In the genomic region with DNA sequence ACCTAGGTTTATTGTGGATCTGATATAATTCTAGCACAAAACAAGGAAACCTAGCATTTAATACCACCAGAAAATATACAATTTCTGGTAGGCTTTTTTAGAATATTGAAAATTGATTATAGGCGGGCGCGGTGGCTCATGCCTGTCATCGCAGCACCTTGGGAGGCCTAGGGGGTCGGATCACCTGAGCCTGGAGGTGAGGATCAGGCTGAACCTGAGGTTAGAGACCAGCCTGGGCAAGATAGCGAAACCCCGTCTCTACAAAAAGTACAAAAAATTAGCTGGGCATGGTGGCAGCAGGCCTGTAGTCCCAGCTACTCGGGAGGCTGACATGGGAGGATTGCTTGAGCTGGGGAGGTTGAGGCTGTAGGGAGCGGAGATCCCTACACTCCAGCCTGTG, we compare ENCODE assay signal across 8 cellular contexts. TPM values are rescaled to one million over a fixed set of nuclear protein-coding genes. Genes with fewer than 3 reads are reported as not detected.
DNase-seq lines count a peak whose midpoint lies in the region; ATAC-seq and TF ChIP-seq lines count a peak whose summit lies in the region.

No MANE protein-coding gene starts in this region.

- H3K36me3 ChIP-seq in SJCRH30 = no peaks in the 10 kb centered on the region
- no peaks in the 10 kb centered on the region for H3K36me3 ChIP-seq in fibroblast of lung (ENCODE audit: control insufficient read depth, insufficient read depth, low read length)
- H3K36me3 ChIP-seq in rectal smooth muscle tissue (ENCODE audit: control insufficient read depth, insufficient read depth, low read length) = no peaks in the 10 kb centered on the region

- DNase-seq in GM12864 (ENCODE audit: low read depth) (no peak), SJCRH30 (no peak), fibroblast of lung (ENCODE audit: low read depth in 2 of 2) (no peak), NCI-H524 (lab: John Stamatoyannopoulos, UW) (no peak), HuH-7 (ENCODE audit: low spot score) (no peak)
- no peak for DNase-seq in activated CD4-positive, CD25-positive, alpha-beta regulatory T cell (lab: John Stamatoyannopoulos, UW)

- peak overlapping the region; percentile 96 for H2AFZ ChIP-seq in fibroblast of lung (ENCODE audit: low read length)

- no peak for TF ChIP-seq CTCF in GM12864 (IDR thresholded peaks at IDR 0.05; ENCODE audit: low read depth, low read length, missing control alignments)
- no peak for TF ChIP-seq CTCF in fibroblast of lung (conservative IDR thresholded peaks at IDR 0.05 in 1 of 2, IDR thresholded peaks at IDR 0.05 in 1 of 2; ENCODE audit: low read depth in 1 of 2, low read length in 2 of 2)

- H3K4me3 ChIP-seq in GM12864 (ENCODE audit: low read depth, low read length) (peak overlapping the region; percentile 98), SJCRH30 (peak overlapping the region; percentile 71), fibroblast of lung (replicated peaks in 1 of 4; ENCODE audit: control extremely low read depth in 1 of 4, insufficient read depth in 1 of 4, low read depth in 3 of 4, low read length in 4 of 4) (peak overlapping the region; percentile 71 to 95 (median 78)), rectal smooth muscle tissue (ENCODE audit: low read length) (peak overlapping the region; percentile 66)

- H3K9me3 ChIP-seq in SJCRH30 (replicated peaks) (no peaks in the 10 kb centered on the region), fibroblast of lung (ENCODE audit: control insufficient read depth, insufficient read depth, low read depth, low read length) (no peaks in the 10 kb centered on the region)

- peaks cover 40% of the 10 kb centered on the region for H3K79me2 ChIP-seq in fibroblast of lung (ENCODE audit: control insufficient read depth, insufficient read depth, low read length)

- H4K20me1 ChIP-seq in fibroblast of lung (ENCODE audit: control insufficient read depth, extremely low read depth, insufficient read depth, low read length) = no peaks in the 10 kb centered on the region

- H3K4me2 ChIP-seq in fibroblast of lung (ENCODE audit: extremely low read depth, insufficient read depth, low read length) = peak overlapping the region; percentile 90

- H3K27ac ChIP-seq in SJCRH30 (no peak overlapping the region), fibroblast of lung (ENCODE audit: insufficient read depth, low read length) (peak overlapping the region; percentile 91), rectal smooth muscle tissue (ENCODE audit: low read depth, low read length) (peak overlapping the region; percentile 93)

- H3K27me3 ChIP-seq in SJCRH30 (no peaks in the 10 kb centered on the region), fibroblast of lung (ENCODE audit: control insufficient read depth, insufficient read depth, low read length) (no peaks in the 10 kb centered on the region), rectal smooth muscle tissue (ENCODE audit: control insufficient read depth, insufficient read depth, low read length) (no peaks in the 10 kb centered on the region)

- no peak for ATAC-seq in GM21381 (IDR thresholded peaks at IDR 0.05; ENCODE audit: unreplicated experiment)

- peak overlapping the region; percentile 14 for H3K9ac ChIP-seq in fibroblast of lung (ENCODE audit: insufficient read depth, low read length)
- H3K9ac ChIP-seq in rectal smooth muscle tissue (ENCODE audit: low read length) = no peak overlapping the region

- H3K4me1 ChIP-seq in SJCRH30 (no peaks in the 10 kb centered on the region), fibroblast of lung (ENCODE audit: control insufficient read depth, extremely low read depth, insufficient read depth, low read length) (no peaks in the 10 kb centered on the region), rectal smooth muscle tissue (ENCODE audit: control insufficient read depth, insufficient read depth, low read length) (peaks cover 5% of the 10 kb centered on the region)

RNA-seq across cellular contexts. Expression of a gene that starts 0.9 kb away (rescaled TPM):
- 42.2 and 43.6 TPM in 2 replicates for total RNA-seq in SJCRH30 (2014; rRNA removed; shearing (Covaris generic))
- total RNA-seq in fibroblast of lung = 43.1 and 48.1 TPM in 2 replicates
- 36.6 and 42.0 TPM in 2 replicates for polyA plus RNA-seq in fibroblast of lung
- 24.0 and 24.1 TPM in 2 replicates for polyA plus RNA-seq in fibroblast of lung (2012)
- 6.8 and 19.9 TPM in 2 replicates for polyA minus RNA-seq in fibroblast of lung (ENCODE audit: low replicate concordance)
